17 cellular contexts compared by ENCODE assay signal in the genomic region with DNA sequence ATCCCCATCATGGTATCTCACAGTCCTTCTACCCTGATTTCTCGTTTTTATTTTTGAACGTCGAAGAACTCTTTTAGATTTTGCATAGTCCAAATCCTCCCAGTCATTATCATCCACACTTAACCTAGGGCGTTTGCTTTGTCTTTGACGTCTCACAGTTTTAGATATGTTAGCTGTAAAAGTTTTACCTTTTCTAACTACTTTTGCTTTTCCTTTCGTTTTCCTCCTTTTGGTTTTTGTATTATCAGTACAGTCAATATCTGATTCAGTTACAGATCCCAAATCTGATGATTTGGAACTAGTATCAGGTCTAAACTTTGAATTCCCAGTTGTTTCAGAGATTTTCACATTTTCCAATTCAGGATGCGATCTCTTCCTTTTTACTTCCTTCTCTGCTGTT. TPM values are rescaled to one million over a fixed set of nuclear protein-coding genes. Genes with fewer than 3 reads are reported as not detected.
DNase-seq lines count a peak whose midpoint lies in the region; ATAC-seq, FAIRE-seq and TF ChIP-seq lines count a peak whose summit lies in the region.
"Had no signal": no experiment of that assay in that cellular context is flagged by ENCODE, and none has a peak within 500 bp of the region (broad histone marks: within the 10 kb centered on the region; RNA-seq: fewer than 3 reads in every experiment).

No MANE protein-coding gene starts in this region.

- H3K9me3 ChIP-seq in KOPT-K1 (ENCODE audit: insufficient read depth, low read length, poor library complexity, severe bottlenecking) = no peaks in the 10 kb centered on the region
- H3K9me3 ChIP-seq: thyroid gland had no signal

- no peak for DNase-seq in activated naive CD4-positive, alpha-beta T cell treated with anti-CD3 and anti-CD28 coated beads, Interleukin-2, amount 10 ng/mL, durations not matched to agents 7 days and 5 days
- DNase-seq in activated naive CD4-positive, alpha-beta T cell treated with anti-CD3 and anti-CD28 coated beads, Interleukin-2, amount 50 U/mL, for 16 hours = no peak
- no peak for DNase-seq in activated naive CD8-positive, alpha-beta T cell treated with anti-CD3 and anti-CD28 coated beads for 36 hours
- no peak for DNase-seq in natural killer cell
- no peak for DNase-seq in GM12892 (ENCODE audit: insufficient read length)
- DNase-seq in stimulated activated CD4-positive, alpha-beta T cell treated with anti-CD3 and anti-CD28 coated beads, Interleukin-12 subunit alpha, Interleukin-12 subunit beta, amount 100 ng/mL, for 4 hours = no peak
- no peak for DNase-seq in NCI-H2029 treated with DMSO at 0.1 percent for 48 hours (lab: John Stamatoyannopoulos, UW)
- DNase-seq: activated CD4-positive, CD25-positive, alpha-beta regulatory T cell; DMS79; effector memory CD4-positive, alpha-beta T cell; HCEC 1CT; NCI-H1436; NCI-H69; occipital lobe; T-helper 9 cell; thyroid gland had no signal

- FAIRE-seq in GM12892 (lab: Jason Lieb, UNC) = no peak

- H3K9me3 Mint-ChIP-seq in activated naive CD4-positive, alpha-beta T cell treated with anti-CD3 and anti-CD28 coated beads, Interleukin-2, amount 10 ng/mL, durations not matched to agents 7 days and 5 days = no peaks in the 10 kb centered on the region
- no peaks in the 10 kb centered on the region for H3K9me3 Mint-ChIP-seq in activated naive CD8-positive, alpha-beta T cell treated with anti-CD3 and anti-CD28 coated beads for 36 hours
- no peaks in the 10 kb centered on the region for H3K9me3 Mint-ChIP-seq in natural killer cell

- H3K4me1 Mint-ChIP-seq in activated naive CD4-positive, alpha-beta T cell treated with anti-CD3 and anti-CD28 coated beads, Interleukin-2, amount 10 ng/mL, durations not matched to agents 7 days and 5 days = peaks cover 12% of the 10 kb centered on the region
- peaks cover 32% of the 10 kb centered on the region for H3K4me1 Mint-ChIP-seq in activated naive CD8-positive, alpha-beta T cell treated with anti-CD3 and anti-CD28 coated beads for 36 hours
- H3K4me1 Mint-ChIP-seq in natural killer cell = peaks cover 23 to 27% of the 10 kb centered on the region in 2 donors

- TF ChIP-seq CTCF in natural killer cell (IDR thresholded peaks at IDR 0.05) = no peak

- ATAC-seq in natural killer cell = peak; percentile 52 to 70 (median 58)

- no peaks in the 10 kb centered on the region for H3K27me3 Mint-ChIP-seq in activated naive CD4-positive, alpha-beta T cell treated with anti-CD3 and anti-CD28 coated beads, Interleukin-2, amount 10 ng/mL, durations not matched to agents 7 days and 5 days
- H3K27me3 Mint-ChIP-seq in activated naive CD8-positive, alpha-beta T cell treated with anti-CD3 and anti-CD28 coated beads for 36 hours = no peaks in the 10 kb centered on the region
- no peaks in the 10 kb centered on the region for H3K27me3 Mint-ChIP-seq in natural killer cell (ENCODE audit: low read depth in 2 of 2)

- no peak overlapping the region for H3K4me3 Mint-ChIP-seq in activated naive CD4-positive, alpha-beta T cell treated with anti-CD3 and anti-CD28 coated beads, Interleukin-2, amount 10 ng/mL, durations not matched to agents 7 days and 5 days
- peak overlapping the region; percentile 16 for H3K4me3 Mint-ChIP-seq in activated naive CD8-positive, alpha-beta T cell treated with anti-CD3 and anti-CD28 coated beads for 36 hours
- peak overlapping the region; percentile 14 for H3K4me3 Mint-ChIP-seq in natural killer cell

- CTCF ChIA-PET in activated naive CD4-positive, alpha-beta T cell treated with anti-CD3 and anti-CD28 coated beads, Interleukin-2, amount 10 ng/mL, durations not matched to agents 7 days and 5 days (lab: Charles Lee) = no interaction called here

- peak overlapping the region; percentile 64 for H3K27ac Mint-ChIP-seq in activated naive CD4-positive, alpha-beta T cell treated with anti-CD3 and anti-CD28 coated beads, Interleukin-2, amount 10 ng/mL, durations not matched to agents 7 days and 5 days
- peak overlapping the region; percentile 81 for H3K27ac Mint-ChIP-seq in activated naive CD8-positive, alpha-beta T cell treated with anti-CD3 and anti-CD28 coated beads for 36 hours
- peak overlapping the region; percentile 79 to 95 for H3K27ac Mint-ChIP-seq in natural killer cell

- peak overlapping the region; percentile 61 for H3K27ac ChIP-seq in KOPT-K1 (ENCODE audit: low read depth, low read length, poor library complexity, severe bottlenecking)
- H3K27ac ChIP-seq: thyroid gland had no signal

- H3K36me3 Mint-ChIP-seq in activated naive CD4-positive, alpha-beta T cell treated with anti-CD3 and anti-CD28 coated beads, Interleukin-2, amount 10 ng/mL, durations not matched to agents 7 days and 5 days = peaks cover 48% of the 10 kb centered on the region
- peaks cover 42% of the 10 kb centered on the region for H3K36me3 Mint-ChIP-seq in activated naive CD8-positive, alpha-beta T cell treated with anti-CD3 and anti-CD28 coated beads for 36 hours
- H3K36me3 Mint-ChIP-seq in natural killer cell = peaks cover 17% of the 10 kb centered on the region

- peaks cover 72% of the 10 kb centered on the region for H3K36me3 ChIP-seq in KOPT-K1 (ENCODE audit: insufficient read depth, low read length)

- no peak for TF ChIP-seq POLR2A in GM12892 (IDR thresholded peaks at IDR 0.05; ENCODE audit: low read depth, low read length)

- intact Hi-C loops in natural killer cell (cut with micrococcal nuclease) = no loop called here

RNA-seq across cellular contexts. Expression of a gene that starts 13.1 kb away (rescaled TPM):
- 100 to 1,000 TPM; 135 to 143 TPM for total RNA-seq in activated naive CD8-positive, alpha-beta T cell treated with anti-CD3 and anti-CD28 coated beads for 36 hours
- total RNA-seq in natural killer cell = 10 to 100 TPM; 11.3 to 12.1 (median 12.0) TPM
- polyA plus RNA-seq in GM12892 (2012; ENCODE audit: missing spikeins) = 124 TPM

Comparison
In these comparisons a context has a peak if more than half of its experiments do, and no peak if none do; other contexts are left out.
1. RNA of a gene that starts 13.1 kb away (total RNA-seq): 135 to 143 TPM in activated naive CD8-positive, alpha-beta T cell treated with anti-CD3 and anti-CD28 coated beads for 36 hours; 11.3 to 12.1 TPM in natural killer cell; every median in the first group is over 10 times any median in the second.
2. Peak in every context shown above with its lines, with median percentiles within 50 percentile points of each other: H3K27ac Mint-ChIP-seq.